ENCODE assay signal across 27 cellular contexts in genomic region chr21:31151682-31152081, GRCh38.
"Had no signal": no experiment of that assay in that cellular context is flagged by ENCODE, and none has a peak within 500 bp of the region (broad histone marks: within the 10 kb centered on the region; RNA-seq: fewer than 3 reads in every experiment).

No MANE protein-coding gene starts in this region.

- H3K27ac ChIP-seq: hepatocyte, left ventricle myocardium inferior, neutrophil, pancreas, thyroid gland had no signal

- H3K4me1 Mint-ChIP-seq: brain, immature natural killer cell had no signal

- H3K4me3 ChIP-seq: hepatocyte, left ventricle myocardium inferior, pancreas, thyroid gland had no signal

- H3K27ac Mint-ChIP-seq: activated CD4-positive, alpha-beta memory T cell treated with anti-CD3 and anti-CD28 coated beads, Interleukin-2, amount 10 ng/mL, durations not matched to agents 7 days and 5 days; activated CD8-positive, alpha-beta memory T cell treated with anti-CD3 and anti-CD28 coated beads, Interleukin-2, amount 10 ng/mL, durations not matched to agents 7 days and 5 days; activated naive CD4-positive, alpha-beta T cell treated with anti-CD3 and anti-CD28 coated beads, Interleukin-2, amount 10 ng/mL, durations not matched to agents 7 days and 5 days; brain; immature natural killer cell; natural killer cell treated with Interleukin-12 subunit alpha and Interleukin-12 subunit beta and Interleukin-15 and Interleukin-18, amount 100 ng/mL, for 72 hours; stimulated activated naive CD8-positive, alpha-beta T cell treated with anti-CD3 and anti-CD28 coated beads, Interleukin-15, Interleukin-2, amounts not matched to agents 100 ng/mL and 50 ng/mL, for 24 hours; T-helper 1 cell treated with Interleukin-12 subunit alpha and Interleukin-12 subunit beta and Interleukin-4 antibody, amounts not matched to agents 30 μg/mL and 1 μg/mL, for 36 hours had no signal

- ATAC-seq: activated CD8-positive, alpha-beta memory T cell treated with anti-CD3 and anti-CD28 coated beads, Interleukin-2, amount 10 ng/mL, durations not matched to agents 7 days and 5 days; natural killer cell treated with Interleukin-12 subunit alpha and Interleukin-12 subunit beta and Interleukin-15 and Interleukin-18, amount 100 ng/mL, for 72 hours; right cardiac atrium had no signal

- H3K27me3 Mint-ChIP-seq: activated CD4-positive, alpha-beta memory T cell treated with anti-CD3 and anti-CD28 coated beads, Interleukin-2, amount 10 ng/mL, durations not matched to agents 7 days and 5 days; activated naive CD4-positive, alpha-beta T cell treated with anti-CD3 and anti-CD28 coated beads, Interleukin-2, amount 10 ng/mL, durations not matched to agents 7 days and 5 days; brain; stimulated activated naive CD8-positive, alpha-beta T cell treated with anti-CD3 and anti-CD28 coated beads, Interleukin-15, Interleukin-2, amounts not matched to agents 100 ng/mL and 50 ng/mL, for 24 hours had no signal

- H3K27me3 ChIP-seq: hepatocyte, neutrophil, pancreas, thyroid gland had no signal

- H3K4me3 Mint-ChIP-seq: activated CD4-positive, alpha-beta memory T cell treated with anti-CD3 and anti-CD28 coated beads, Interleukin-2, amount 10 ng/mL, durations not matched to agents 7 days and 5 days; activated CD8-positive, alpha-beta memory T cell treated with anti-CD3 and anti-CD28 coated beads, Interleukin-2, amount 10 ng/mL, durations not matched to agents 7 days and 5 days; activated naive CD4-positive, alpha-beta T cell treated with anti-CD3 and anti-CD28 coated beads, Interleukin-2, amount 10 ng/mL, durations not matched to agents 7 days and 5 days; brain; immature natural killer cell; natural killer cell treated with Interleukin-12 subunit alpha and Interleukin-12 subunit beta and Interleukin-15 and Interleukin-18, amount 100 ng/mL, for 72 hours; stimulated activated naive CD8-positive, alpha-beta T cell treated with anti-CD3 and anti-CD28 coated beads, Interleukin-15, Interleukin-2, amounts not matched to agents 100 ng/mL and 50 ng/mL, for 24 hours; T-helper 1 cell treated with Interleukin-12 subunit alpha and Interleukin-12 subunit beta and Interleukin-4 antibody, amounts not matched to agents 30 μg/mL and 1 μg/mL, for 36 hours had no signal

- DNase-seq: activated CD4-positive, alpha-beta memory T cell treated with anti-CD3 and anti-CD28 coated beads, Interleukin-2, amount 10 ng/mL, durations not matched to agents 7 days and 5 days; activated CD4-positive, alpha-beta T cell treated with anti-CD3 and anti-CD28 coated beads for 4 hours; activated CD4-positive, CD25-positive, alpha-beta regulatory T cell; activated CD8-positive, alpha-beta memory T cell treated with anti-CD3 and anti-CD28 coated beads, Interleukin-2, amount 10 ng/mL, durations not matched to agents 7 days and 5 days; activated effector memory CD4-positive, alpha-beta T cell treated with anti-CD3 and anti-CD28 coated beads, Interleukin-2, amount 50 U/mL, for 16 hours; activated naive CD4-positive, alpha-beta T cell treated with anti-CD3 and anti-CD28 coated beads, Interleukin-2, amount 10 ng/mL, durations not matched to agents 7 days and 5 days; activated T-cell treated with anti-CD3 and anti-CD28 coated beads for 4 hours; dermis blood vessel endothelial cell; effector CD8-positive, alpha-beta T cell; erythroblast; foreskin melanocyte; glutamatergic neuron; immature natural killer cell; left ventricle myocardium inferior; mammary epithelial cell; midbrain; pancreas; right cardiac atrium; stimulated activated CD4-positive, alpha-beta T cell treated with anti-CD3 and anti-CD28 coated beads, Interleukin-12 subunit alpha, Interleukin-12 subunit beta, amount 100 ng/mL, for 4 hours; substantia nigra; thyroid gland had no signal

- H3K4me1 ChIP-seq: left ventricle myocardium inferior, pancreas, thyroid gland had no signal

- H3K36me3 ChIP-seq: left ventricle myocardium inferior, neutrophil, pancreas, thyroid gland had no signal

- H3K9me3 ChIP-seq: pancreas, thyroid gland had no signal
